In the genomic region with DNA sequence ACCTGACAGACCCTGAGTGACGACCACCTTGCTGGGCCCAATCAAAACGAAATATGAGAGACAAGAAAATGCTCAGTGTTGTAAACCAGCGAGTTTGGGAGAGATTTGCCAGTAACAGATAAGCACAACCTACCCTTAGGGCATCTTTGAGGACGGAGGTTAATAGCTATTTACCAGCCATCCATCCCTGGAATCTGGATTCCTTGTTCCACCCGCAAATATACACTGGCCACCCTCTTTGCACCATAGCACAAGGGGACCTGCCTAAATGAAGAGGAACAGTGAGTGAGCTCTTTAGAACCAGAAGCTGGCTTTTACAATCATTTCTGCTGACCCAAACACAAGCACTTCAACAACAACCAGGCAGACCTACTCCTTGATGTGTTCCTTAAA, we compare ENCODE assay signal across 8 cellular contexts. TPM values are rescaled to one million over a fixed set of nuclear protein-coding genes. Genes with fewer than 3 reads are reported as not detected.
DNase-seq lines count a peak whose midpoint lies in the region; FAIRE-seq and TF ChIP-seq lines count a peak whose summit lies in the region.

No MANE protein-coding gene starts in this region.

- H3K79me2 ChIP-seq in Loucy (ENCODE audit: insufficient read depth, low read length): 0 out of 2 replicates have a peak, but pooled peaks cover 9% of the 10 kb centered on the region
- no peaks in the 10 kb centered on the region for H3K79me2 ChIP-seq in H1 (ENCODE audit: control insufficient read depth in 1 of 2, insufficient read depth in 2 of 2, low read length in 2 of 2)

- no peak overlapping the region for H4K91ac ChIP-seq in H1 (replicated peaks; ENCODE audit: insufficient read length, low read length)

- H4K8ac ChIP-seq in H1 (ENCODE audit: extremely low read depth, insufficient read depth, low read length): no peak overlapping the region

- intact Hi-C loops in CD14-positive monocyte (cut with micrococcal nuclease): no loop called here

- FAIRE-seq in H1 (lab: Jason Lieb, UNC): no peak

- no peaks in the 10 kb centered on the region for H3K79me1 ChIP-seq in H1 (ENCODE audit: low read depth, low read length)

- H3K27ac Mint-ChIP-seq in CD14-positive monocyte (peak overlapping the region; percentile 76 to 96 (median 91)), nephron progenitor cell (no peak overlapping the region)

- no peaks in the 10 kb centered on the region; the same call in 1 of the 2 replicates for H3F3A ChIP-seq in Loucy (ENCODE audit: low read depth)

- H3K4me3 Mint-ChIP-seq in CD14-positive monocyte (peak overlapping the region; percentile 92 to 96), nephron progenitor cell (peak overlapping the region; percentile 85)

- H3K4me1 ChIP-seq in Loucy (ENCODE audit: insufficient read depth, low read length, poor library complexity, severe bottlenecking) (peaks cover 40% of the 10 kb centered on the region), H1 (replicated peaks in 1 of 4; ENCODE audit: control insufficient read depth in 3 of 4, insufficient read depth in 4 of 4, low read length in 3 of 4) (peaks cover 0 to 8% (median 5%) of the 10 kb centered on the region in 4 experiments; a peak in 4 of 7 replicates)

- H3K9me3 Mint-ChIP-seq in CD14-positive monocyte (peaks cover 0 to 10% (median 0%) of the 10 kb centered on the region in 7 donors), nephron progenitor cell (peaks cover 63% of the 10 kb centered on the region)

- no peak for TF ChIP-seq CTCF in CD14-positive monocyte (IDR thresholded peaks at IDR 0.05)
- no peak for TF ChIP-seq CTCF in Loucy (conservative IDR thresholded peaks at IDR 0.05; ENCODE audit: low read length)
- TF ChIP-seq CTCF in H1 (IDR thresholded peaks at IDR 0.05; ENCODE audit: control extremely low read depth in 1 of 3, insufficient read depth in 1 of 3, low read depth in 1 of 3, low read length in 3 of 3): no peak
- TF ChIP-seq CTCF in nephron progenitor cell (IDR thresholded peaks at IDR 0.05): no peak

- peaks cover 2% of the 10 kb centered on the region; the same call in 1 of the 2 replicates for H3K23me2 ChIP-seq in H1 (ENCODE audit: low read depth, low read length)

- H3K9ac ChIP-seq in Loucy (ENCODE audit: low read depth, low read length, poor library complexity, severe bottlenecking): peak overlapping the region; percentile 76
- H3K9ac ChIP-seq in H1 (replicated peaks in 1 of 4; ENCODE audit: extremely low read depth in 1 of 4, low read depth in 3 of 4, low read length in 3 of 4): no peak overlapping the region; a peak in 1 of 7 replicates

- 66% methylated on average over 5 of the region's 5 CpGs; no CpG with 5 or more reads in 1 of the 2 experiments for WGBS in H1 (ENCODE audit: extremely low coverage in 1 of 2, insufficient coverage in 1 of 2, insufficient read length in 1 of 2, insufficient replicate concordance in 2 of 2, low coverage in 1 of 2, low lambda C conversion rate in 2 of 2, missing lambda C conversion rate in 1 of 2), 2 experiments

- no peak for TF ChIP-seq RAD21 in H1 (IDR thresholded peaks at IDR 0.05 in 1 of 2, conservative IDR thresholded peaks at IDR 0.05 in 1 of 2; ENCODE audit: low read depth in 2 of 2, low read length in 2 of 2)

- H2BK12ac ChIP-seq in H1 (ENCODE audit: low read depth, low read length): no peak overlapping the region

- H2BK20ac ChIP-seq in H1 (ENCODE audit: low read length): no peak overlapping the region

- POLR2A ChIA-PET in H1 (lab: Charles Lee; ENCODE audit: partially characterized antibody): interaction anchor here (0.9 to 1.6 kb wide), 3 partner anchors 14 to 41 kb away, joined by 3 to 4 read pairs (median 3); no protein-coding TSS in a partner anchor

- H3K4me2 ChIP-seq in Loucy (ENCODE audit: low read depth, low read length, poor library complexity, severe bottlenecking) (peak overlapping the region; percentile 66), H1 (ENCODE audit: insufficient read depth in 1 of 2, low read depth in 2 of 2, low read length in 2 of 2) (peak overlapping the region; percentile 86 to 92)

- CTCF ChIA-PET in H1 (lab: Charles Lee; ENCODE audit: partially characterized antibody): interaction anchor here (1.0 kb wide), 1 partner anchor 58 kb away, joined by 3 read pairs; no protein-coding TSS in a partner anchor

- no peak overlapping the region for H3K27ac ChIP-seq in H1 (ENCODE audit: low read depth, low read length)

- no peak overlapping the region for H3K14ac ChIP-seq in H1 (ENCODE audit: insufficient read length)

- H3K9me2 ChIP-seq in Loucy (replicated peaks; ENCODE audit: low read depth, low read length): no peaks in the 10 kb centered on the region

- H4K5ac ChIP-seq in H1 (ENCODE audit: insufficient read length, low read depth, low read length): no peak overlapping the region

- no peak for DNase-seq in CD14-positive monocyte (ENCODE audit: low spot score)
- no peak for DNase-seq in H1 (ENCODE audit: low read depth in 1 of 2, low spot score in 2 of 2)
- DNase-seq in nephron progenitor cell: no peak
- DNase-seq in AG08396 (ENCODE audit: low spot score): no peak
- no peak for DNase-seq in middle frontal gyrus (ENCODE audit: extremely low spot score, low spot score)
- DNase-seq in D341Med (ENCODE audit: low spot score): no peak
- DNase-seq in NOMO-1 (lab: John Stamatoyannopoulos, UW; ENCODE audit: unreplicated experiment in 2 of 2): no peak

- TF ChIP-seq POLR2A in H1 (IDR thresholded peaks at IDR 0.05; ENCODE audit: control extremely low read depth in 1 of 2, low read depth in 2 of 2, low read length in 2 of 2): no peak

- H3K23ac ChIP-seq in H1 (ENCODE audit: insufficient read length): no peak overlapping the region

- H3K4me3 ChIP-seq in Loucy (ENCODE audit: low read length, poor library complexity, severe bottlenecking) (peak overlapping the region; percentile 77), H1 (ENCODE audit: extremely low read depth in 1 of 4, insufficient read depth in 2 of 4, low read depth in 3 of 4, low read length in 4 of 4) (peak overlapping the region; percentile 45 to 64 (median 55); a peak in 7 of 8 replicates)

- H3K27me3 ChIP-seq in Loucy (ENCODE audit: insufficient read depth, low read length, poor library complexity, severe bottlenecking): no peaks in the 10 kb centered on the region
- H3K27me3 ChIP-seq in H1 (replicated peaks in 1 of 4; ENCODE audit: control insufficient read depth in 3 of 4, extremely low read depth in 1 of 4, insufficient read depth in 3 of 4, low read length in 3 of 4): peaks cover 0 to 27% (median 19%) of the 10 kb centered on the region in 4 experiments; a peak in 6 of 7 replicates

- H3K9me3 ChIP-seq in Loucy (ENCODE audit: insufficient read depth, low read depth, low read length): no peaks in the 10 kb centered on the region
- H3K9me3 ChIP-seq in H1 (ENCODE audit: insufficient read depth in 2 of 2, low read depth in 1 of 2, low read length in 1 of 2): no peaks in the 10 kb centered on the region; a peak in 1 of 4 replicates

- H3K4ac ChIP-seq in H1 (replicated peaks; ENCODE audit: insufficient read length, low read depth, low read length): no peak overlapping the region

- peaks cover 2 to 8% of the 10 kb centered on the region in 2 donors for H3K36me3 Mint-ChIP-seq in CD14-positive monocyte
- H3K36me3 Mint-ChIP-seq in nephron progenitor cell (ENCODE audit: low read depth): peaks cover 5% of the 10 kb centered on the region

- H2BK15ac ChIP-seq in H1 (ENCODE audit: low read length): no peak overlapping the region

- no peak overlapping the region for H3K56ac ChIP-seq in H1 (replicated peaks; ENCODE audit: insufficient read length, low read depth, low read length)

- no peak overlapping the region for H3K18ac ChIP-seq in H1 (ENCODE audit: extremely low read depth, low read length)

- peaks cover 45% of the 10 kb centered on the region for H3K4me1 Mint-ChIP-seq in CD14-positive monocyte
- H3K4me1 Mint-ChIP-seq in nephron progenitor cell: peaks cover 48% of the 10 kb centered on the region

- H2AFZ ChIP-seq in Loucy (ENCODE audit: low read length): 0 out of 2 replicates have a peak overlapping the region, but pooled peaks have one; percentile 80
- H2AFZ ChIP-seq in H1 (ENCODE audit: low read length): no peak overlapping the region

- H3K36me3 ChIP-seq in Loucy (ENCODE audit: insufficient read depth, low read length) (no peaks in the 10 kb centered on the region), H1 (ENCODE audit: control insufficient read depth in 2 of 4, insufficient read depth in 4 of 4, low read length in 3 of 4) (no peaks in the 10 kb centered on the region)

- no peak for TF ChIP-seq EP300 in H1 (IDR thresholded peaks at IDR 0.05; ENCODE audit: borderline replicate concordance in 1 of 2, low read depth in 2 of 2, low read length in 2 of 2)

- H2BK5ac ChIP-seq in H1 (ENCODE audit: low read depth, low read length): no peak overlapping the region

- H4K20me1 ChIP-seq in Loucy (ENCODE audit: insufficient read depth, low read length, poor library complexity, severe bottlenecking) (no peaks in the 10 kb centered on the region), H1 (replicated peaks in 1 of 2; ENCODE audit: control insufficient read depth in 1 of 2, insufficient read depth in 2 of 2, low read length in 2 of 2) (peaks cover 0 to 3% of the 10 kb centered on the region in 2 experiments)

- no peak overlapping the region for H2BK120ac ChIP-seq in H1 (replicated peaks; ENCODE audit: low read depth, low read length)

- H3K27me3 Mint-ChIP-seq in CD14-positive monocyte (ENCODE audit: low read depth in 3 of 3) (no peaks in the 10 kb centered on the region), nephron progenitor cell (ENCODE audit: low read depth, poor library complexity) (no peaks in the 10 kb centered on the region)

- H2AK5ac ChIP-seq in H1 (ENCODE audit: low read depth, low read length): no peak overlapping the region

RNA-seq across cellular contexts. Expression of a gene that starts 0.7 kb away (rescaled TPM):
- polyA plus RNA-seq in CD14-positive monocyte (100 to 1,000 TPM; 120 to 135 TPM), H1 (2011; rRNA removed) (6.2 and 7.6 TPM in 2 replicates)
- total RNA-seq in H1 (2021; fragmentation: NEBNext Ultra II Directional; extraction: Animal tissue kit (Norgen Biotek cat#: 25700)): 12.9 and 13.4 TPM in 2 replicates
- polyA plus RNA-seq in H1 (2011; cell fraction: cytosol; rRNA removed): 9.8 TPM
- polyA plus RNA-seq in H1 (2011; cell fraction: nucleus; rRNA removed): 14.8 TPM
- polyA plus RNA-seq in H1 (2012, experiment 1 of 2): 13.5 to 17.2 TPM (median 15.1 TPM) in 4 replicates
- polyA plus RNA-seq in H1 (2012, experiment 2 of 2): 7.0 TPM
- 18.2 TPM for polyA plus RNA-seq in H1 (2013, experiment 1 of 2)
- polyA plus RNA-seq in H1 (2013, experiment 2 of 2): 17.1 TPM
- polyA minus RNA-seq in H1 (2011; rRNA and poly(A)+ RNA removed): 12.4 and 13.8 TPM in 2 replicates
- polyA minus RNA-seq in H1 (2011; cell fraction: cytosol; rRNA and poly(A)+ RNA removed): 7.5 TPM
- 7.3 TPM for polyA minus RNA-seq in H1 (2011; cell fraction: nucleus; rRNA and poly(A)+ RNA removed)

RNA-seq across cellular contexts. Expression of a gene that starts 29.9 kb away (rescaled TPM):
- polyA plus RNA-seq in CD14-positive monocyte: not detected
- total RNA-seq in H1 (2021; fragmentation: NEBNext Ultra II Directional; extraction: Animal tissue kit (Norgen Biotek cat#: 25700)): not detected in 2 replicates
- polyA plus RNA-seq in H1 (2011; rRNA removed): not detected in 2 replicates
- not detected for polyA plus RNA-seq in H1 (2011; cell fraction: cytosol; rRNA removed)
- not detected for polyA plus RNA-seq in H1 (2011; cell fraction: nucleus; rRNA removed)
- not detected in 4 replicates for polyA plus RNA-seq in H1 (2012, experiment 1 of 2)
- polyA plus RNA-seq in H1 (2012, experiment 2 of 2): not detected
- polyA plus RNA-seq in H1 (2013, experiment 1 of 2): not detected
- polyA plus RNA-seq in H1 (2013, experiment 2 of 2): not detected
- not detected in 2 replicates for polyA minus RNA-seq in H1 (2011; rRNA and poly(A)+ RNA removed)
- not detected for polyA minus RNA-seq in H1 (2011; cell fraction: cytosol; rRNA and poly(A)+ RNA removed)
- not detected for polyA minus RNA-seq in H1 (2011; cell fraction: nucleus; rRNA and poly(A)+ RNA removed)

RNA-seq across cellular contexts. Expression of a gene that starts 41.9 kb away (rescaled TPM):
- 10 to 100 TPM; 14.1 to 17.0 TPM for polyA plus RNA-seq in CD14-positive monocyte
- 134 and 143 TPM in 2 replicates for total RNA-seq in H1 (2021; fragmentation: NEBNext Ultra II Directional; extraction: Animal tissue kit (Norgen Biotek cat#: 25700))
- polyA plus RNA-seq in H1 (2011; rRNA removed): 54.7 and 65.6 TPM in 2 replicates
- polyA plus RNA-seq in H1 (2011; cell fraction: cytosol; rRNA removed): 108 TPM
- 67.1 TPM for polyA plus RNA-seq in H1 (2011; cell fraction: nucleus; rRNA removed)
- 123 to 134 TPM (median 125 TPM) in 4 replicates for polyA plus RNA-seq in H1 (2012, experiment 1 of 2)
- polyA plus RNA-seq in H1 (2012, experiment 2 of 2): 15.8 TPM
- 131 TPM for polyA plus RNA-seq in H1 (2013, experiment 1 of 2)
- polyA plus RNA-seq in H1 (2013, experiment 2 of 2): 130 TPM
- 96.1 and 119 TPM in 2 replicates for polyA minus RNA-seq in H1 (2011; rRNA and poly(A)+ RNA removed)
- polyA minus RNA-seq in H1 (2011; cell fraction: cytosol; rRNA and poly(A)+ RNA removed): 50.1 TPM
- polyA minus RNA-seq in H1 (2011; cell fraction: nucleus; rRNA and poly(A)+ RNA removed): 103 TPM

RNA-seq across cellular contexts. Expression of a gene that starts 53.7 kb away (rescaled TPM):
- polyA plus RNA-seq in CD14-positive monocyte (1 to 10 TPM; 6.2 to 9.5 TPM), H1 (2011; rRNA removed) (0.48 and 0.52 TPM in 2 replicates)
- 1.2 and 1.5 TPM in 2 replicates for total RNA-seq in H1 (2021; fragmentation: NEBNext Ultra II Directional; extraction: Animal tissue kit (Norgen Biotek cat#: 25700))
- polyA plus RNA-seq in H1 (2011; cell fraction: cytosol; rRNA removed): 0.35 TPM
- 1.5 TPM for polyA plus RNA-seq in H1 (2011; cell fraction: nucleus; rRNA removed)
- 0.35 to 0.64 TPM (median 0.46 TPM) in 4 replicates for polyA plus RNA-seq in H1 (2012, experiment 1 of 2)
- 0.09 TPM for polyA plus RNA-seq in H1 (2012, experiment 2 of 2)
- polyA plus RNA-seq in H1 (2013, experiment 1 of 2): 1.0 TPM
- 0.50 TPM for polyA plus RNA-seq in H1 (2013, experiment 2 of 2)
- polyA minus RNA-seq in H1 (2011; rRNA and poly(A)+ RNA removed): 0.73 and 1.6 TPM in 2 replicates
- polyA minus RNA-seq in H1 (2011; cell fraction: cytosol; rRNA and poly(A)+ RNA removed): 0.51 TPM
- 1.1 TPM for polyA minus RNA-seq in H1 (2011; cell fraction: nucleus; rRNA and poly(A)+ RNA removed)

Comparison
In these comparisons a context has a peak if more than half of its experiments do, and no peak if none do; other contexts are left out.
1. RNA of a gene that starts 0.7 kb away (polyA plus RNA-seq): 120 to 135 TPM in CD14-positive monocyte; 6.2 to 18.2 TPM in H1; every median in the first group is over 4 times any median in the second.